Comparison of ENCODE assay signal across 1 cellular context in the genomic region with DNA sequence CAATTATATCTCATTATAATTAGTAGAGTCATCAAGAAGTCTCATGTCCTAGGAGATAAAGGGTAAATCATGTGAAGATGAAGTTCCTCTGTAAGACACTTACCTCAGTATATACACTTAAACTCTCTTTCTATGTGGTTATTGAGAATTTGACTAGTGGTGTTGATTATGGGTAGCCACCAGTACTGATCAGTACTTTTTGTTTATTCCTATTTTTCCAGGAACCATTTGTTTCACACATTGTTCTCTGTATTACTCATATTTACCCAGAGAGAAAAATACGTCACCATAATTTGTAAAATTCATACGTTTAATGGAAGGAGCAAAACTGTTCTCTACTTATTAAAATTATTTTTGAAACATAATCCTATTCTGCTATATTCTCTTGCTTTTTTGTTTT.
TF ChIP-seq lines count a peak whose summit lies in the region.

No MANE protein-coding gene starts in this region.

TF ChIP-seq in HepG2, 621 proteins besides CTCF, POLR2A, EP300 and RAD21 (continued from another document):
- TF ChIP-seq ZNF350 (CRISPR knock-in tag; IDR thresholded peaks at IDR 0.05; ENCODE audit: borderline replicate concordance, low read depth) (no peak), ZSCAN22 (CRISPR knock-in tag; IDR thresholded peaks at IDR 0.05) (no peak), CENPX (CRISPR knock-in tag; IDR thresholded peaks at IDR 0.05) (no peak), SNAPC2 (CRISPR knock-in tag; IDR thresholded peaks at IDR 0.05) (no peak), PTBP1 (IDR thresholded peaks at IDR 0.05; ENCODE audit: low read depth, low read length, poor library complexity, severe bottlenecking) (no peak)
